ENCODE assay signal across 14 cellular contexts in genomic region chr6:18613511-18613910, GRCh38.
DNase-seq lines count a peak whose midpoint lies in the region; ATAC-seq, FAIRE-seq and TF ChIP-seq lines count a peak whose summit lies in the region.
"Had no signal": no experiment of that assay in that cellular context is flagged by ENCODE, and none has a peak within 500 bp of the region (broad histone marks: within the 10 kb centered on the region; RNA-seq: fewer than 3 reads in every experiment).

No MANE protein-coding gene starts in this region.

- peaks cover 4% of the 10 kb centered on the region; the same call in 1 of the 3 replicates for H3K4me1 Mint-ChIP-seq in GM23338
- H3K4me1 Mint-ChIP-seq: CD4-positive, alpha-beta memory T cell had no signal

- peaks cover 3% of the 10 kb centered on the region for H3K9me2 ChIP-seq in GM23338 (ENCODE audit: insufficient read depth)

- no peak for TF ChIP-seq POLR2A in H54 (IDR thresholded peaks at IDR 0.05; ENCODE audit: low read depth, low read length)

- no peaks in the 10 kb centered on the region for H3K27me3 ChIP-seq in GM23338 (ENCODE audit: insufficient read depth)
- H3K27me3 ChIP-seq: BE2C had no signal

- peaks cover 13% of the 10 kb centered on the region for H3K9me3 Mint-ChIP-seq in GM23338

- H3K36me3 ChIP-seq in GM23338 (ENCODE audit: insufficient read depth), result no peaks in the 10 kb centered on the region
- H3K36me3 ChIP-seq: BE2C had no signal

- FAIRE-seq in H54 (lab: Jason Lieb, UNC), result no peak
- FAIRE-seq: A204.1, H1 had no signal

- H3K27ac Mint-ChIP-seq in GM23338, result no peak overlapping the region
- H3K27ac Mint-ChIP-seq: CD4-positive, alpha-beta memory T cell had no signal

- DNase-seq in GM23338 (ENCODE audit: low spot score) (no peak), NCI-H82 (lab: John Stamatoyannopoulos, UW) (peak; percentile 84), fibroblast of villous mesenchyme (ENCODE audit: low read depth) (peak; percentile 3), H54 (ENCODE audit: insufficient read length, low spot score) (no peak), T-helper 9 cell (no peak)
- no peak for DNase-seq in activated CD4-positive, alpha-beta T cell treated with anti-CD3 and anti-CD28 coated beads for 48 hours
- DNase-seq: BE2C; CD4-positive, alpha-beta memory T cell; GF-D8 had no signal

- no peak for TF ChIP-seq CTCF in GM23338 (conservative IDR thresholded peaks at IDR 0.05; ENCODE audit: low read depth in 2 of 2)
- no peak for TF ChIP-seq CTCF in fibroblast of villous mesenchyme (IDR thresholded peaks at IDR 0.05; ENCODE audit: insufficient read depth, low read depth, low read length)

- ATAC-seq in GM23338, result no peak
- no peak for ATAC-seq in GM21528 (IDR thresholded peaks at IDR 0.05; ENCODE audit: low FRiP score, unreplicated experiment)

- no peaks in the 10 kb centered on the region for H3K4me1 ChIP-seq in GM23338 (ENCODE audit: insufficient read depth)
- H3K4me1 ChIP-seq: BE2C had no signal

- no peaks in the 10 kb centered on the region for H4K20me1 ChIP-seq in GM23338 (replicated peaks; ENCODE audit: insufficient read depth)

- H3K4me3 ChIP-seq in GM23338, result no peak overlapping the region
- no peak overlapping the region for H3K4me3 ChIP-seq in fibroblast of villous mesenchyme (ENCODE audit: low read depth, low read length)

- H3K4me3 Mint-ChIP-seq in GM23338, result no peak overlapping the region
- H3K4me3 Mint-ChIP-seq: CD4-positive, alpha-beta memory T cell had no signal

- no peaks in the 10 kb centered on the region for H3K27me3 Mint-ChIP-seq in GM23338 (ENCODE audit: insufficient read depth, low read depth, poor library complexity)

- H3K27ac ChIP-seq in GM23338 (ENCODE audit: low read depth), result no peak overlapping the region
- H3K27ac ChIP-seq: C4-2B, HL-60 had no signal

- H3K4me2 ChIP-seq in GM23338, result no peak overlapping the region

- peaks cover 9% of the 10 kb centered on the region; the same call in 1 of the 3 replicates for H3K36me3 Mint-ChIP-seq in GM23338 (ENCODE audit: low read depth)
- H3K36me3 Mint-ChIP-seq: CD4-positive, alpha-beta memory T cell had no signal

- no peaks in the 10 kb centered on the region for H3K79me2 ChIP-seq in GM23338 (replicated peaks; ENCODE audit: insufficient read depth)

- no peaks in the 10 kb centered on the region for H3F3A ChIP-seq in GM23338 (replicated peaks; ENCODE audit: low read depth)

- H2AFZ ChIP-seq in GM23338, result 0 out of 2 replicates have a peak overlapping the region, but pooled peaks have one; percentile 14

TF ChIP-seq in GM23338, 12 proteins besides CTCF, POLR2A, EP300 and RAD21 (continues in another document):
- no peak for TF ChIP-seq EZH2phosphoT487 (IDR thresholded peaks at IDR 0.05; ENCODE audit: unreplicated experiment)
- no peak for TF ChIP-seq REST (IDR thresholded peaks at IDR 0.05; ENCODE audit: unreplicated experiment)
- TF ChIP-seq NANOG (IDR thresholded peaks at IDR 0.05; ENCODE audit: borderline replicate concordance), result no peak
- TF ChIP-seq ZNF462 (CRISPR knock-in tag; IDR thresholded peaks at IDR 0.05), result no peak
- no peak for TF ChIP-seq ZNF331 (CRISPR knock-in tag; IDR thresholded peaks at IDR 0.05; ENCODE audit: low read depth)
- no peak for TF ChIP-seq EZH2 (IDR thresholded peaks at IDR 0.05; ENCODE audit: low read depth, unreplicated experiment)
- no peak for TF ChIP-seq CREB1 (CRISPR knock-in tag; IDR thresholded peaks at IDR 0.05; ENCODE audit: low read depth)
- no peak for TF ChIP-seq POLR2AphosphoS5 (IDR thresholded peaks at IDR 0.05; ENCODE audit: low read depth)
- no peak for TF ChIP-seq ZNF114 (CRISPR knock-in tag; IDR thresholded peaks at IDR 0.05)
- TF ChIP-seq JUNB (IDR thresholded peaks at IDR 0.05; ENCODE audit: unreplicated experiment), result no peak
- TF ChIP-seq ETS1 (IDR thresholded peaks at IDR 0.05), result no peak

Comparison
In these comparisons a context has a peak if more than half of its experiments do, and no peak if none do; other contexts are left out.
1. DNase-seq: peak in NCI-H82 (single experiment) and fibroblast of villous mesenchyme (single experiment); none in GM23338 (single experiment), H54 (single experiment), activated CD4-positive, alpha-beta T cell treated with anti-CD3 and anti-CD28 coated beads for 48 hours (single experiment) and T-helper 9 cell (single experiment).